ENCODE assay signal across 1 cellular context in the genomic region with DNA sequence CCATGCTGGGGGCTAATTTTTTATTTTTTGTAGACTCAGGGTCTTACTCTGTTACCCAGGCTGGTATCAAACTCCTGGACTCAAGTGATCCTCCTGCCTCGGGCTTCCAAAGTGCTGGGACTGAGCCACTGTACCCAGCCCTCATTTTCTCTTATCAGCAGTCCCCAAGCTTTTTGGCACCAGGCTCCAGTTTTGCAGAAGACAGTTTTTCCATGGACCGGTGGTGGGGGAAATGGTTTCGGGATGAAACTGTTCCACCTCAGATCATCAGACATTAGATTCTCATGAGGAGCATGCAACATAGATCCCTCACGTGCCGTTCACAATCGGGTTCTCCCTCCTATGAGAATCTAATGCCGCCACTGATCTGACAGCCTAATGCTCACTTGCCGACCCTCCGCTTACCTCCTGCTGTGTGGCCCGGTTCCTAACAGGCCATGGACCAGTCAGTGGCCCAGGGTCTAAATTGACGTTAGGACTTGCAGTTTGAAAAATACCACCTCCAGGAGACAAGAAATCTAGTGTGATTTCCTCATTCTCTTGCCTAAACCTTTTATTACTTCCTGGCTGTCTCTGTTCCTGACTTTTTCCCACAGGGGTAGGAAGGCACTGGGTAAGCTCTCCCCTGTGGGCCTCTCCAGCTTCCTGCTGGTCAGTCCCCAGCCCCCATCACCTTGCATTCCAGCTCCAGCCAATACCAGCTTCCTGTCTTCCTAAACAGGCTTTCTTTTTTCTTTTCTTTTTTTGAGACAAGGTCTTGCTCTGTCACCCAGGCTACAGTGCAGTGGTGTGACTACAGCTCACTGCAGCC.
TF ChIP-seq lines count a peak whose summit lies in the region.

No MANE protein-coding gene starts in this region.

TF ChIP-seq in HepG2, 621 proteins besides CTCF, POLR2A, EP300 and RAD21 (continued from another document and continues in another):
- TF ChIP-seq, protein P1, sequence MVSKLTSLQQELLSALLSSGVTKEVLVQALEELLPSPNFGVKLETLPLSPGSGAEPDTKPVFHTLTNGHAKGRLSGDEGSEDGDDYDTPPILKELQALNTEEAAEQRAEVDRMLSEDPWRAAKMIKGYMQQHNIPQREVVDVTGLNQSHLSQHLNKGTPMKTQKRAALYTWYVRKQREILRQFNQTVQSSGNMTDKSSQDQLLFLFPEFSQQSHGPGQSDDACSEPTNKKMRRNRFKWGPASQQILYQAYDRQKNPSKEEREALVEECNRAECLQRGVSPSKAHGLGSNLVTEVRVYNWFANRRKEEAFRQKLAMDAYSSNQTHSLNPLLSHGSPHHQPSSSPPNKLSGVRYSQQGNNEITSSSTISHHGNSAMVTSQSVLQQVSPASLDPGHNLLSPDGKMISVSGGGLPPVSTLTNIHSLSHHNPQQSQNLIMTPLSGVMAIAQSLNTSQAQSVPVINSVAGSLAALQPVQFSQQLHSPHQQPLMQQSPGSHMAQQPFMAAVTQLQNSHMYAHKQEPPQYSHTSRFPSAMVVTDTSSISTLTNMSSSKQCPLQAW (CRISPR knock-in tag; IDR thresholded peaks at IDR 0.05) = no peak
- no peak for TF ChIP-seq ZNF282 (IDR thresholded peaks at IDR 0.05; ENCODE audit: partially characterized antibody)
- no peak for TF ChIP-seq ZNF747 (CRISPR knock-in tag; IDR thresholded peaks at IDR 0.05; ENCODE audit: borderline replicate concordance)
- no peak for TF ChIP-seq REXO4 (CRISPR knock-in tag; IDR thresholded peaks at IDR 0.05; ENCODE audit: borderline replicate concordance)
- no peak for TF ChIP-seq NR2F1 (CRISPR knock-in tag; IDR thresholded peaks at IDR 0.05)
- TF ChIP-seq CBX2 (IDR thresholded peaks at IDR 0.05; ENCODE audit: low read depth, low read length) = no peak
- no peak for TF ChIP-seq CBX2 (CRISPR knock-in tag; IDR thresholded peaks at IDR 0.05; ENCODE audit: low read depth)
- TF ChIP-seq, protein P2, sequence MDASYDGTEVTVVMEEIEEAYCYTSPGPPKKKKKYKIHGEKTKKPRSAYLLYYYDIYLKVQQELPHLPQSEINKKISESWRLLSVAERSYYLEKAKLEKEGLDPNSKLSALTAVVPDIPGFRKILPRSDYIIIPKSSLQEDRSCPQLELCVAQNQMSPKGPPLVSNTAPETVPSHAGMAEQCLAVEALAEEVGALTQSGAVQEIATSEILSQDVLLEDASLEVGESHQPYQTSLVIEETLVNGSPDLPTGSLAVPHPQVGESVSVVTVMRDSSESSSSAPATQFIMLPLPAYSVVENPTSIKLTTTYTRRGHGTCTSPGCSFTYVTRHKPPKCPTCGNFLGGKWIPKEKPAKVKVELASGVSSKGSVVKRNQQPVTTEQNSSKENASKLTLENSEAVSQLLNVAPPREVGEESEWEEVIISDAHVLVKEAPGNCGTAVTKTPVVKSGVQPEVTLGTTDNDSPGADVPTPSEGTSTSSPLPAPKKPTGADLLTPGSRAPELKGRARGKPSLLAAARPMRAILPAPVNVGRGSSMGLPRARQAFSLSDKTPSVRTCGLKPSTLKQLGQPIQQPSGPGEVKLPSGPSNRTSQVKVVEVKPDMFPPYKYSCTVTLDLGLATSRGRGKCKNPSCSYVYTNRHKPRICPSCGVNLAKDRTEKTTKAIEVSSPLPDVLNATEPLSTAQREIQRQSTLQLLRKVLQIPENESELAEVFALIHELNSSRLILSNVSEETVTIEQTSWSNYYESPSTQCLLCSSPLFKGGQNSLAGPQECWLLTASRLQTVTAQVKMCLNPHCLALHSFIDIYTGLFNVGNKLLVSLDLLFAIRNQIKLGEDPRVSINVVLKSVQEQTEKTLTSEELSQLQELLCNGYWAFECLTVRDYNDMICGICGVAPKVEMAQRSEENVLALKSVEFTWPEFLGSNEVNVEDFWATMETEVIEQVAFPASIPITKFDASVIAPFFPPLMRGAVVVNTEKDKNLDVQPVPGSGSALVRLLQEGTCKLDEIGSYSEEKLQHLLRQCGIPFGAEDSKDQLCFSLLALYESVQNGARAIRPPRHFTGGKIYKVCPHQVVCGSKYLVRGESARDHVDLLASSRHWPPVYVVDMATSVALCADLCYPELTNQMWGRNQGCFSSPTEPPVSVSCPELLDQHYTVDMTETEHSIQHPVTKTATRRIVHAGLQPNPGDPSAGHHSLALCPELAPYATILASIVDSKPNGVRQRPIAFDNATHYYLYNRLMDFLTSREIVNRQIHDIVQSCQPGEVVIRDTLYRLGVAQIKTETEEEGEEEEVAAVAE (CRISPR knock-in tag; IDR thresholded peaks at IDR 0.05; ENCODE audit: borderline replicate concordance) = peak; percentile 58; the same call in 1 of the 2 replicates
- TF ChIP-seq ZFP82 (CRISPR knock-in tag; IDR thresholded peaks at IDR 0.05; ENCODE audit: borderline replicate concordance) = no peak
- TF ChIP-seq REPIN1 (CRISPR knock-in tag; IDR thresholded peaks at IDR 0.05; ENCODE audit: borderline replicate concordance, low read depth) = 0 out of 2 replicates have a peak, but pooled peaks have one; percentile 18
- no peak for TF ChIP-seq HNRNPUL1 (IDR thresholded peaks at IDR 0.05; ENCODE audit: low read depth, low read length)
- TF ChIP-seq SATB2 (CRISPR knock-in tag; IDR thresholded peaks at IDR 0.05) = no peak
- TF ChIP-seq, protein P3, sequence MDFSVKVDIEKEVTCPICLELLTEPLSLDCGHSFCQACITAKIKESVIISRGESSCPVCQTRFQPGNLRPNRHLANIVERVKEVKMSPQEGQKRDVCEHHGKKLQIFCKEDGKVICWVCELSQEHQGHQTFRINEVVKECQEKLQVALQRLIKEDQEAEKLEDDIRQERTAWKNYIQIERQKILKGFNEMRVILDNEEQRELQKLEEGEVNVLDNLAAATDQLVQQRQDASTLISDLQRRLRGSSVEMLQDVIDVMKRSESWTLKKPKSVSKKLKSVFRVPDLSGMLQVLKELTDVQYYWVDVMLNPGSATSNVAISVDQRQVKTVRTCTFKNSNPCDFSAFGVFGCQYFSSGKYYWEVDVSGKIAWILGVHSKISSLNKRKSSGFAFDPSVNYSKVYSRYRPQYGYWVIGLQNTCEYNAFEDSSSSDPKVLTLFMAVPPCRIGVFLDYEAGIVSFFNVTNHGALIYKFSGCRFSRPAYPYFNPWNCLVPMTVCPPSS (IDR thresholded peaks at IDR 0.05) = no peak
- no peak for TF ChIP-seq ZNF563 (CRISPR knock-in tag; IDR thresholded peaks at IDR 0.05)
- no peak for TF ChIP-seq SIN3B (IDR thresholded peaks at IDR 0.05; ENCODE audit: low read length)
- TF ChIP-seq, protein P4, sequence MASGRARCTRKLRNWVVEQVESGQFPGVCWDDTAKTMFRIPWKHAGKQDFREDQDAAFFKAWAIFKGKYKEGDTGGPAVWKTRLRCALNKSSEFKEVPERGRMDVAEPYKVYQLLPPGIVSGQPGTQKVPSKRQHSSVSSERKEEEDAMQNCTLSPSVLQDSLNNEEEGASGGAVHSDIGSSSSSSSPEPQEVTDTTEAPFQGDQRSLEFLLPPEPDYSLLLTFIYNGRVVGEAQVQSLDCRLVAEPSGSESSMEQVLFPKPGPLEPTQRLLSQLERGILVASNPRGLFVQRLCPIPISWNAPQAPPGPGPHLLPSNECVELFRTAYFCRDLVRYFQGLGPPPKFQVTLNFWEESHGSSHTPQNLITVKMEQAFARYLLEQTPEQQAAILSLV (CRISPR knock-in tag; IDR thresholded peaks at IDR 0.05; ENCODE audit: borderline replicate concordance) = no peak
- no peak for TF ChIP-seq MEIS1 (CRISPR knock-in tag; IDR thresholded peaks at IDR 0.05; ENCODE audit: borderline replicate concordance)
- TF ChIP-seq ZBTB21 (CRISPR knock-in tag; IDR thresholded peaks at IDR 0.05) = no peak
- TF ChIP-seq XBP1 (CRISPR knock-in tag; IDR thresholded peaks at IDR 0.05) = no peak
- no peak for TF ChIP-seq ZNF230 (CRISPR knock-in tag; IDR thresholded peaks at IDR 0.05)
- TF ChIP-seq, protein P5, sequence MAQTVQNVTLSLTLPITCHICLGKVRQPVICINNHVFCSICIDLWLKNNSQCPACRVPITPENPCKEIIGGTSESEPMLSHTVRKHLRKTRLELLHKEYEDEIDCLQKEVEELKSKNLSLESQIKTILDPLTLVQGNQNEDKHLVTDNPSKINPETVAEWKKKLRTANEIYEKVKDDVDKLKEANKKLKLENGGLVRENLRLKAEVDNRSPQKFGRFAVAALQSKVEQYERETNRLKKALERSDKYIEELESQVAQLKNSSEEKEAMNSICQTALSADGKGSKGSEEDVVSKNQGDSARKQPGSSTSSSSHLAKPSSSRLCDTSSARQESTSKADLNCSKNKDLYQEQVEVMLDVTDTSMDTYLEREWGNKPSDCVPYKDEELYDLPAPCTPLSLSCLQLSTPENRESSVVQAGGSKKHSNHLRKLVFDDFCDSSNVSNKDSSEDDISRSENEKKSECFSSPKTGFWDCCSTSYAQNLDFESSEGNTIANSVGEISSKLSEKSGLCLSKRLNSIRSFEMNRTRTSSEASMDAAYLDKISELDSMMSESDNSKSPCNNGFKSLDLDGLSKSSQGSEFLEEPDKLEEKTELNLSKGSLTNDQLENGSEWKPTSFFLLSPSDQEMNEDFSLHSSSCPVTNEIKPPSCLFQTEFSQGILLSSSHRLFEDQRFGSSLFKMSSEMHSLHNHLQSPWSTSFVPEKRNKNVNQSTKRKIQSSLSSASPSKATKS (CRISPR knock-in tag; IDR thresholded peaks at IDR 0.05) = no peak
- TF ChIP-seq ZNF792 (CRISPR knock-in tag; IDR thresholded peaks at IDR 0.05) = 0 out of 2 replicates have a peak, but pooled peaks have one; percentile 15
- no peak for TF ChIP-seq KLF9 (CRISPR knock-in tag; IDR thresholded peaks at IDR 0.05; ENCODE audit: low read depth)
- TF ChIP-seq, protein P6, sequence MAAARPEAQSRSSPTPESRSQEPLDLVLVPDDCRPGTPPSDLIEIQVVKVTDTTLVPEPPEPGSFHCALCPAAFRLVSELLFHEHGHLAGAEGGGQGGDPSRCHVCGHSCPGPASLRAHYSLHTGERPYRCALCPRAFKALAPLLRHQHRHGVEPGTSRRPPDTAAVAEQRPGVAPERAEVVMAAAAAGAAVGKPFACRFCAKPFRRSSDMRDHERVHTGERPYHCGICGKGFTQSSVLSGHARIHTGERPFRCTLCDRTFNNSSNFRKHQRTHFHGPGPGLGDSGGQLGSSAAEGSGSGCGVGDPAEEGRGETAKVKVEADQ (CRISPR knock-in tag; IDR thresholded peaks at IDR 0.05; ENCODE audit: borderline replicate concordance) = no peak; the same call in 1 of the 2 replicates
- TF ChIP-seq KDM4B (CRISPR knock-in tag; IDR thresholded peaks at IDR 0.05) = 0 out of 2 replicates have a peak, but pooled peaks have one; percentile 40
- TF ChIP-seq U2AF1 (optimal IDR thresholded peaks at IDR 0.05; ENCODE audit: low read depth, low read length) = no peak
- TF ChIP-seq, protein P7, sequence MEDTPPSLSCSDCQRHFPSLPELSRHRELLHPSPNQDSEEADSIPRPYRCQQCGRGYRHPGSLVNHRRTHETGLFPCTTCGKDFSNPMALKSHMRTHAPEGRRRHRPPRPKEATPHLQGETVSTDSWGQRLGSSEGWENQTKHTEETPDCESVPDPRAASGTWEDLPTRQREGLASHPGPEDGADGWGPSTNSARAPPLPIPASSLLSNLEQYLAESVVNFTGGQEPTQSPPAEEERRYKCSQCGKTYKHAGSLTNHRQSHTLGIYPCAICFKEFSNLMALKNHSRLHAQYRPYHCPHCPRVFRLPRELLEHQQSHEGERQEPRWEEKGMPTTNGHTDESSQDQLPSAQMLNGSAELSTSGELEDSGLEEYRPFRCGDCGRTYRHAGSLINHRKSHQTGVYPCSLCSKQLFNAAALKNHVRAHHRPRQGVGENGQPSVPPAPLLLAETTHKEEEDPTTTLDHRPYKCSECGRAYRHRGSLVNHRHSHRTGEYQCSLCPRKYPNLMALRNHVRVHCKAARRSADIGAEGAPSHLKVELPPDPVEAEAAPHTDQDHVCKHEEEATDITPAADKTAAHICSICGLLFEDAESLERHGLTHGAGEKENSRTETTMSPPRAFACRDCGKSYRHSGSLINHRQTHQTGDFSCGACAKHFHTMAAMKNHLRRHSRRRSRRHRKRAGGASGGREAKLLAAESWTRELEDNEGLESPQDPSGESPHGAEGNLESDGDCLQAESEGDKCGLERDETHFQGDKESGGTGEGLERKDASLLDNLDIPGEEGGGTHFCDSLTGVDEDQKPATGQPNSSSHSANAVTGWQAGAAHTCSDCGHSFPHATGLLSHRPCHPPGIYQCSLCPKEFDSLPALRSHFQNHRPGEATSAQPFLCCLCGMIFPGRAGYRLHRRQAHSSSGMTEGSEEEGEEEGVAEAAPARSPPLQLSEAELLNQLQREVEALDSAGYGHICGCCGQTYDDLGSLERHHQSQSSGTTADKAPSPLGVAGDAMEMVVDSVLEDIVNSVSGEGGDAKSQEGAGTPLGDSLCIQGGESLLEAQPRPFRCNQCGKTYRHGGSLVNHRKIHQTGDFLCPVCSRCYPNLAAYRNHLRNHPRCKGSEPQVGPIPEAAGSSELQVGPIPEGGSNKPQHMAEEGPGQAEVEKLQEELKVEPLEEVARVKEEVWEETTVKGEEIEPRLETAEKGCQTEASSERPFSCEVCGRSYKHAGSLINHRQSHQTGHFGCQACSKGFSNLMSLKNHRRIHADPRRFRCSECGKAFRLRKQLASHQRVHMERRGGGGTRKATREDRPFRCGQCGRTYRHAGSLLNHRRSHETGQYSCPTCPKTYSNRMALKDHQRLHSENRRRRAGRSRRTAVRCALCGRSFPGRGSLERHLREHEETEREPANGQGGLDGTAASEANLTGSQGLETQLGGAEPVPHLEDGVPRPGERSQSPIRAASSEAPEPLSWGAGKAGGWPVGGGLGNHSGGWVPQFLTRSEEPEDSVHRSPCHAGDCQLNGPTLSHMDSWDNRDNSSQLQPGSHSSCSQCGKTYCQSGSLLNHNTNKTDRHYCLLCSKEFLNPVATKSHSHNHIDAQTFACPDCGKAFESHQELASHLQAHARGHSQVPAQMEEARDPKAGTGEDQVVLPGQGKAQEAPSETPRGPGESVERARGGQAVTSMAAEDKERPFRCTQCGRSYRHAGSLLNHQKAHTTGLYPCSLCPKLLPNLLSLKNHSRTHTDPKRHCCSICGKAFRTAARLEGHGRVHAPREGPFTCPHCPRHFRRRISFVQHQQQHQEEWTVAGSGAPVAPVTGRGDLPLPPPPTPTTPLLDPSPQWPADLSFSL (CRISPR knock-in tag; IDR thresholded peaks at IDR 0.05) = no peak
- TF ChIP-seq ZNF766 (CRISPR knock-in tag; IDR thresholded peaks at IDR 0.05; ENCODE audit: borderline replicate concordance) = 0 out of 2 replicates have a peak, but pooled peaks have one; percentile 12
- no peak for TF ChIP-seq CHD2 (IDR thresholded peaks at IDR 0.05; ENCODE audit: low read depth, low read length)
- no peak for TF ChIP-seq ZNF672 (CRISPR knock-in tag; IDR thresholded peaks at IDR 0.05)
- TF ChIP-seq, protein P8, sequence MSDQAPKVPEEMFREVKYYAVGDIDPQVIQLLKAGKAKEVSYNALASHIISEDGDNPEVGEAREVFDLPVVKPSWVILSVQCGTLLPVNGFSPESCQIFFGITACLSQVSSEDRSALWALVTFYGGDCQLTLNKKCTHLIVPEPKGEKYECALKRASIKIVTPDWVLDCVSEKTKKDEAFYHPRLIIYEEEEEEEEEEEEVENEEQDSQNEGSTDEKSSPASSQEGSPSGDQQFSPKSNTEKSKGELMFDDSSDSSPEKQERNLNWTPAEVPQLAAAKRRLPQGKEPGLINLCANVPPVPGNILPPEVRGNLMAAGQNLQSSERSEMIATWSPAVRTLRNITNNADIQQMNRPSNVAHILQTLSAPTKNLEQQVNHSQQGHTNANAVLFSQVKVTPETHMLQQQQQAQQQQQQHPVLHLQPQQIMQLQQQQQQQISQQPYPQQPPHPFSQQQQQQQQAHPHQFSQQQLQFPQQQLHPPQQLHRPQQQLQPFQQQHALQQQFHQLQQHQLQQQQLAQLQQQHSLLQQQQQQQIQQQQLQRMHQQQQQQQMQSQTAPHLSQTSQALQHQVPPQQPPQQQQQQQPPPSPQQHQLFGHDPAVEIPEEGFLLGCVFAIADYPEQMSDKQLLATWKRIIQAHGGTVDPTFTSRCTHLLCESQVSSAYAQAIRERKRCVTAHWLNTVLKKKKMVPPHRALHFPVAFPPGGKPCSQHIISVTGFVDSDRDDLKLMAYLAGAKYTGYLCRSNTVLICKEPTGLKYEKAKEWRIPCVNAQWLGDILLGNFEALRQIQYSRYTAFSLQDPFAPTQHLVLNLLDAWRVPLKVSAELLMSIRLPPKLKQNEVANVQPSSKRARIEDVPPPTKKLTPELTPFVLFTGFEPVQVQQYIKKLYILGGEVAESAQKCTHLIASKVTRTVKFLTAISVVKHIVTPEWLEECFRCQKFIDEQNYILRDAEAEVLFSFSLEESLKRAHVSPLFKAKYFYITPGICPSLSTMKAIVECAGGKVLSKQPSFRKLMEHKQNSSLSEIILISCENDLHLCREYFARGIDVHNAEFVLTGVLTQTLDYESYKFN (CRISPR knock-in tag; conservative IDR thresholded peaks at IDR 0.05) = peak; percentile 91
- TF ChIP-seq TOE1 (CRISPR knock-in tag; IDR thresholded peaks at IDR 0.05) = no peak
